ENCODE assay signal across 8 cellular contexts in genomic region chr1:155911156-155912055, GRCh38. TPM values are rescaled to one million over a fixed set of nuclear protein-coding genes. Genes with fewer than 3 reads are reported as not detected.
DNase-seq lines count a peak whose midpoint lies in the region; ATAC-seq and TF ChIP-seq lines count a peak whose summit lies in the region.

RIT1 (minus strand) TSS chr1:155911349; CDS start chr1:155910761, 588 bp downstream.

- H3K4me3 ChIP-seq in AG09309 (ENCODE audit: control insufficient read depth, low read depth, low read length), result peak within 1 kb of the TSS; percentile 43

- peak; percentile 87 for ATAC-seq in GM18909 (IDR thresholded peaks at IDR 0.05; ENCODE audit: poor library complexity, unreplicated experiment)
- ATAC-seq in HG03159 (IDR thresholded peaks at IDR 0.05; ENCODE audit: unreplicated experiment), result peak; percentile 82

- no peak for TF ChIP-seq CTCF in AG09309 (IDR thresholded peaks at IDR 0.05; ENCODE audit: control insufficient read depth, insufficient read depth, low read depth, low read length, missing control alignments)

- H3K27ac ChIP-seq in cingulate gyrus (ENCODE audit: low read depth, low read length), result peak within 1 kb of the TSS; percentile 88

- DNase-seq in AG09309 (ENCODE audit: low read depth) (peak; percentile 14), NCI-H460 (ENCODE audit: extremely low read depth, low read depth) (peak; percentile 88), kidney glomerular epithelial cell (lab: John Stamatoyannopoulos, UW) (peak; percentile 77)
- DNase-seq in activated CD4-positive, alpha-beta T cell treated with anti-CD3 and anti-CD28 coated beads for 4 hours, result peak; percentile 81 to 83
- peak; percentile 66 to 78 for DNase-seq in stimulated activated CD4-positive, alpha-beta T cell treated with anti-CD3 and anti-CD28 coated beads, Interleukin-1b, Interleukin-23, amount 100 ng/mL, for 1 hour (ENCODE audit: low read depth in 2 of 2)

RNA-seq across cellular contexts. Expression of gene RIT1, which starts in this region (rescaled TPM):
- 93.4 and 100.0 TPM in 2 replicates for total RNA-seq in NCI-H460 (2014; rRNA removed; shearing (Covaris generic))
- polyA plus RNA-seq in NCI-H460 (2014; cell fraction: nucleus; rRNA removed), result 28.6 and 42.9 TPM in 2 replicates

Comparison
In these comparisons a context has a peak if more than half of its experiments do, and no peak if none do; other contexts are left out.
1. Peak in every context shown above with its lines: DNase-seq, ATAC-seq, H3K4me3 ChIP-seq and H3K27ac ChIP-seq.
2. DNase-seq: peak in every context shown above with its lines; median percentile 88 in NCI-H460; 82 in activated CD4-positive, alpha-beta T cell treated with anti-CD3 and anti-CD28 coated beads for 4 hours; 77 in kidney glomerular epithelial cell; 72 in stimulated activated CD4-positive, alpha-beta T cell treated with anti-CD3 and anti-CD28 coated beads, Interleukin-1b, Interleukin-23, amount 100 ng/mL, for 1 hour; 14 in AG09309.